Comparison of ENCODE assay signal across 8 cellular contexts in the genomic region with DNA sequence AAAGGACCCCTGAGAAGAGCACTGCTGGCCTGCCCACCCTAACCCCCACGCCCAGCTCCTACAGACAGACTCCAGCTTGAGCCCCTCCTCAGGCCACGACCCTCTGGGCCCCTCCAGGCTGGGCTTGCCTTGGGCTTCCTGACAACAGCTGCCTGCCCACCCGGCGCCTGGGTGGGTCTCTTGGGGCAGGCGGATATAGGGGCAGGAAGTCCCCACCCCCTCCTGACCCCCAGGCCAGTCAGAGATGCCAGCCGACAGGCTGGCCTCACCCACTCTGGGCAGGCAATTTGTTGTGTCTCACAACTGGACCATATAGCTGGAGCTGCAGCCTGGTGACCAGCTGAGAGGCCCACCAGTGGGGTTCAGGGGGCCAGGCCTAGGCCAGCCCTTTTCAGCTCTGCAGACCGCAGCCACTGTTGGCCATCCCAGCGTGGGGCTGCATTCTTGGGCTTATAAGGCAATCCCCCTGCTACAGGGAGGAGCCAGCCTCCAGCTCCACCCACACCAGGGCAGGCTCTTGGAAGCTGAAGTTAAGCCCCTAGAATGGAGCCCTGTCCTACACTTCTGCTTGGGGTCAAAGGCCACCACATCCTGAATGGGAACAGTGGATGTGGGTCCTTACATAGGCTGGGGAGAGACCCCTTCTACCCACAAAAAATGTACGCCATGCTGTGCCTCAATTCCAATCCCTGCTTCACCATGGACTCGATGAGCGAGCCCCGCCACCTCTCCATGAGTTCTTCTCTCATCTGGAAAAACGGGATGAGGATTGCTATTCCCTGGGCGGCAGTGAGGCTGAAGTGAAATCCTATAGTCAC. TPM values are rescaled to one million over a fixed set of nuclear protein-coding genes. Genes with fewer than 3 reads are reported as not detected.
DNase-seq lines count a peak whose midpoint lies in the region; TF ChIP-seq lines count a peak whose summit lies in the region.

No MANE protein-coding gene starts in this region.

- H3K4me1 ChIP-seq in HUES64 (ENCODE audit: insufficient read depth, low read length) (peaks cover 30% of the 10 kb centered on the region), ascending aorta (peaks cover 39 to 57% of the 10 kb centered on the region in 2 donors), stomach (peaks cover 47 to 82% (median 65%) of the 10 kb centered on the region in 4 donors)

- peak overlapping the region; percentile 67 for H3K4me3 ChIP-seq in AG09309 (ENCODE audit: control insufficient read depth, low read depth, low read length)
- H3K4me3 ChIP-seq in HUES64 (ENCODE audit: low read length), result peak overlapping the region; percentile 79
- peak overlapping the region; percentile 92 to 93 for H3K4me3 ChIP-seq in ascending aorta
- peak overlapping the region; percentile 63 to 85 (median 82) for H3K4me3 ChIP-seq in stomach

- in situ Hi-C loops in GM13976 (cut with MboI; ENCODE audit: low sequenced_read_pairs, unreplicated experiment), result no loop called here

- H3K27ac ChIP-seq in HUES64 (ENCODE audit: low read depth, low read length) (peak overlapping the region; percentile 100), ascending aorta (peak overlapping the region; percentile 96 to 99), stomach (peak overlapping the region; percentile 60 to 97 (median 90))

- peak overlapping the region; percentile 99 for H3K9ac ChIP-seq in HUES64 (ENCODE audit: low read depth, low read length)

- TF ChIP-seq POLR2A in stomach (IDR thresholded peaks at IDR 0.05), result no peak

- H3K27me3 ChIP-seq in HUES64 (ENCODE audit: insufficient read depth, low read length), result peaks cover 20% of the 10 kb centered on the region
- no peaks in the 10 kb centered on the region for H3K27me3 ChIP-seq in ascending aorta
- no peaks in the 10 kb centered on the region for H3K27me3 ChIP-seq in stomach

- TF ChIP-seq EP300 in stomach (IDR thresholded peaks at IDR 0.05), result no peak

- intact Hi-C loops in ascending aorta (cut with DNase I), result loop anchor here (2.0 to 5.0 kb wide), 2 partner anchors 51 to 183 kb away; partner anchors contain the start of gene MXD3
- intact Hi-C loops in stomach (cut with DNase I; ENCODE audit: low total_unique reads), result no loop called here

- TF ChIP-seq CTCF in AG09309 (IDR thresholded peaks at IDR 0.05; ENCODE audit: control insufficient read depth, insufficient read depth, low read depth, low read length, missing control alignments), result no peak
- TF ChIP-seq CTCF in ascending aorta (IDR thresholded peaks at IDR 0.05), result peak in 1 of 3 experiments; percentile 11
- no peak for TF ChIP-seq CTCF in stomach (IDR thresholded peaks at IDR 0.05)
- TF ChIP-seq CTCF in GM13976 (IDR thresholded peaks at IDR 0.05; ENCODE audit: borderline replicate concordance, control extremely low read depth, extremely low read depth, insufficient read depth, missing control alignments), result no peak

- WGBS in HUES64, result 52% methylated on average over 14 of the region's 14 CpGs
- WGBS in stomach, 5 donors, result 53 to 79% (median 72%) methylated on average over 9 to 14 of the region's 14 CpGs

- DNase-seq in AG09309 (ENCODE audit: low read depth), result peak; percentile 46
- DNase-seq in ascending aorta (ENCODE audit: low spot score in 2 of 2), result peak; percentile 85 to 96
- peak; percentile 69 for DNase-seq in iPS-NIHi7 (ENCODE audit: extremely low spot score)
- peak; percentile 42 for DNase-seq in stomach
- DNase-seq in Kasumi-1 (lab: John Stamatoyannopoulos, UW), result no peak
- no peak for DNase-seq in GM13976 (ENCODE audit: low spot score)
- no peak for DNase-seq in COLO668 (lab: John Stamatoyannopoulos, UW; ENCODE audit: unreplicated experiment)

- no peaks in the 10 kb centered on the region for H3K9me3 ChIP-seq in HUES64 (ENCODE audit: insufficient read depth, low read depth, low read length)
- H3K9me3 ChIP-seq in ascending aorta, result no peaks in the 10 kb centered on the region
- H3K9me3 ChIP-seq in stomach, result no peaks in the 10 kb centered on the region

- H3K36me3 ChIP-seq in HUES64 (ENCODE audit: insufficient read depth, low read length), result peaks cover 40% of the 10 kb centered on the region
- peaks cover 30 to 42% of the 10 kb centered on the region in 2 donors for H3K36me3 ChIP-seq in ascending aorta
- peaks cover 9 to 25% (median 20%) of the 10 kb centered on the region in 4 donors for H3K36me3 ChIP-seq in stomach

RNA-seq across cellular contexts. Expression of gene PDLIM7, which starts 2.0 kb away (rescaled TPM):
- polyA plus RNA-seq in HUES64 (2013, experiment 1 of 2), result 118 TPM
- polyA plus RNA-seq in HUES64 (2013, experiment 2 of 2), result 108 TPM
- total RNA-seq in ascending aorta (1,082 TPM), stomach (100 to 1,000 TPM in 2 of 5 donors, 10 to 100 TPM in 3; 14.6 to 126 (median 97.0) TPM)
- polyA plus RNA-seq in stomach, result 100 to 1,000 TPM in 1 of 3 donors, 10 to 100 TPM in 2; 43.5 to 142 (median 76.6) TPM

RNA-seq across cellular contexts. Expression of gene DOK3, which starts 14.2 kb away (rescaled TPM):
- polyA plus RNA-seq in HUES64 (2013, experiment 1 of 2), result 6.6 TPM
- 3.0 TPM for polyA plus RNA-seq in HUES64 (2013, experiment 2 of 2)
- total RNA-seq in ascending aorta, result 0.32 TPM
- 10 to 100 TPM in 1 of 5 donors, 1 to 10 TPM in 2, under 1 TPM in 1, not detected in 1; 0.43 to 31.2 (median 3.9) TPM for total RNA-seq in stomach
- polyA plus RNA-seq in stomach, result 1 to 10 TPM; 2.4 to 6.0 (median 4.9) TPM

RNA-seq across cellular contexts. Expression of gene DDX41, which starts 21.3 kb away (rescaled TPM):
- 72.2 TPM for polyA plus RNA-seq in HUES64 (2013, experiment 1 of 2)
- polyA plus RNA-seq in HUES64 (2013, experiment 2 of 2), result 64.1 TPM
- total RNA-seq in ascending aorta (117 TPM), stomach (100 to 1,000 TPM in 3 of 5 donors, 10 to 100 TPM in 2; 54.9 to 263 (median 128) TPM)
- polyA plus RNA-seq in stomach, result 10 to 100 TPM; 65.3 to 72.9 (median 71.0) TPM

RNA-seq across cellular contexts. Expression of gene DBN1, which starts 22.0 kb away (rescaled TPM):
- polyA plus RNA-seq in HUES64 (2013, experiment 1 of 2), result 252 TPM
- polyA plus RNA-seq in HUES64 (2013, experiment 2 of 2), result 228 TPM
- total RNA-seq in ascending aorta (151 TPM), stomach (10 to 100 TPM; 15.2 to 78.1 (median 53.3) TPM)
- polyA plus RNA-seq in stomach, result 10 to 100 TPM; 14.7 to 31.3 (median 22.7) TPM

RNA-seq across cellular contexts. Expression of gene PRR7, which starts 48.8 kb away (rescaled TPM):
- polyA plus RNA-seq in HUES64 (2013, experiment 1 of 2), result 5.5 TPM
- 7.7 TPM for polyA plus RNA-seq in HUES64 (2013, experiment 2 of 2)
- total RNA-seq in ascending aorta (18.1 TPM), stomach (under 1 TPM in 1 of 5 donors, not detected in 4; 0.73 TPM)
- 1 to 10 TPM in 2 of 3 donors, under 1 TPM in 1; 0.61 to 3.7 (median 1.5) TPM for polyA plus RNA-seq in stomach

Comparison
In these comparisons a context has a peak if more than half of its experiments do, and no peak if none do; other contexts are left out.
1. DNase-seq: peak in AG09309 (single experiment), ascending aorta (2 of 2), iPS-NIHi7 (single experiment) and stomach (single experiment); none in Kasumi-1 (0 of 2), GM13976 (single experiment) and COLO668 (single experiment).
2. Peak in every context shown above with its lines, with median percentiles within 50 percentile points of each other: H3K4me3 ChIP-seq and H3K27ac ChIP-seq.